ENCODE assay signal across 6 cellular contexts in genomic region chr1:1434131-1434811, GRCh38. TPM values are rescaled to one million over a fixed set of nuclear protein-coding genes. Genes with fewer than 3 reads are reported as not detected.
DNase-seq lines count a peak whose midpoint lies in the region; TF ChIP-seq lines count a peak whose summit lies in the region.

No MANE protein-coding gene starts in this region.

- H3K27ac Mint-ChIP-seq in chondrocyte (ENCODE audit: unreplicated experiment) = peak overlapping the region; percentile 59

- no peak for TF ChIP-seq CTCF in chondrocyte (IDR thresholded peaks at IDR 0.05)

- no peaks in the 10 kb centered on the region for H3K36me3 Mint-ChIP-seq in chondrocyte (ENCODE audit: low read depth)

- DNase-seq in GM19238 (ENCODE audit: insufficient read length, low spot score) (peak; percentile 46), chondrocyte (ENCODE audit: low spot score) (no peak), nucleus accumbens (lab: John Stamatoyannopoulos, UW) (peak in 52 of 56 donors; percentile 32 to 86 (median 72)), OCI-M1 (lab: John Stamatoyannopoulos, UW) (no peak), NCI-H2029 treated with DMSO at 0.1 percent for 48 hours (lab: John Stamatoyannopoulos, UW) (no peak)
- DNase-seq in activated CD8-positive, alpha-beta memory T cell treated with anti-CD3 and anti-CD28 coated beads, Interleukin-2, amount 50 U/mL, for 48 hours = no peak

- peak overlapping the region; percentile 19 for H3K4me3 Mint-ChIP-seq in chondrocyte (ENCODE audit: unreplicated experiment)

- H3K4me1 Mint-ChIP-seq in chondrocyte (ENCODE audit: low read depth) = peaks cover 43% of the 10 kb centered on the region

- H3K9me3 Mint-ChIP-seq in chondrocyte (ENCODE audit: low read depth) = no peaks in the 10 kb centered on the region

- H3K27me3 Mint-ChIP-seq in chondrocyte (ENCODE audit: low read depth) = no peaks in the 10 kb centered on the region

RNA-seq across cellular contexts. Expression of gene VWA1, which starts 1.2 kb away (rescaled TPM):
- 12.5 to 27.2 TPM (median 24.3 TPM) in 3 replicates for total RNA-seq in chondrocyte

RNA-seq across cellular contexts. Expression of gene ANKRD65, which starts 13.2 kb away (rescaled TPM):
- not detected in 3 replicates for total RNA-seq in chondrocyte

RNA-seq across cellular contexts. Expression of gene ATAD3C, which starts 15.2 kb away (rescaled TPM):
- total RNA-seq in chondrocyte = 0.75 to 1.4 TPM (median 1.3 TPM) in 3 replicates

RNA-seq across cellular contexts. Expression of gene MRPL20, which starts 27.2 kb away (rescaled TPM):
- 69.2 to 95.3 TPM (median 75.7 TPM) in 3 replicates for total RNA-seq in chondrocyte

RNA-seq across cellular contexts. Expression of gene CCNL2, which starts 35.1 kb away (rescaled TPM):
- 153 to 176 TPM (median 161 TPM) in 3 replicates for total RNA-seq in chondrocyte

Comparison
In these comparisons a context has a peak if more than half of its experiments do, and no peak if none do; other contexts are left out.
1. DNase-seq: peak in GM19238 (single experiment) and nucleus accumbens (52 of 56); none in chondrocyte (single experiment), OCI-M1 (single experiment), activated CD8-positive, alpha-beta memory T cell treated with anti-CD3 and anti-CD28 coated beads, Interleukin-2, amount 50 U/mL, for 48 hours (single experiment) and NCI-H2029 treated with DMSO at 0.1 percent for 48 hours (single experiment).